ENCODE assay signal across 1 cellular context in genomic region chr3:111968319-111969059, GRCh38.
TF ChIP-seq lines count a peak whose summit lies in the region.

No MANE protein-coding gene starts in this region.

TF ChIP-seq in HepG2, 621 proteins besides CTCF, POLR2A, EP300 and RAD21:
- TF ChIP-seq ZNF800 (CRISPR knock-in tag; IDR thresholded peaks at IDR 0.05) (no peak), CHD4 (IDR thresholded peaks at IDR 0.05; ENCODE audit: borderline replicate concordance, low read length) (no peak), AGO1 (IDR thresholded peaks at IDR 0.05; ENCODE audit: low read depth, low read length, poor library complexity, severe bottlenecking) (no peak), PTBP1 (IDR thresholded peaks at IDR 0.05; ENCODE audit: low read depth, low read length, poor library complexity, severe bottlenecking) (no peak), ZNF124 (CRISPR knock-in tag; IDR thresholded peaks at IDR 0.05) (no peak), HMG20A (CRISPR knock-in tag; IDR thresholded peaks at IDR 0.05; ENCODE audit: borderline replicate concordance) (no peak), NCOA5 (CRISPR knock-in tag; IDR thresholded peaks at IDR 0.05) (no peak), ZNF282 (IDR thresholded peaks at IDR 0.05; ENCODE audit: partially characterized antibody) (no peak), ZBTB26 (CRISPR knock-in tag; IDR thresholded peaks at IDR 0.05; ENCODE audit: borderline replicate concordance) (no peak), JUN (CRISPR knock-in tag; IDR thresholded peaks at IDR 0.05) (no peak), ELF4 (CRISPR knock-in tag; IDR thresholded peaks at IDR 0.05; ENCODE audit: borderline replicate concordance) (no peak), TCF12 (IDR thresholded peaks at IDR 0.05) (no peak), TCF12 (CRISPR knock-in tag; IDR thresholded peaks at IDR 0.05) (no peak), BCL3 (CRISPR knock-in tag; IDR thresholded peaks at IDR 0.05) (no peak), MBNL3 (CRISPR knock-in tag; conservative IDR thresholded peaks at IDR 0.05) (no peak)
